1 cellular context compared by ENCODE assay signal in the genomic region with DNA sequence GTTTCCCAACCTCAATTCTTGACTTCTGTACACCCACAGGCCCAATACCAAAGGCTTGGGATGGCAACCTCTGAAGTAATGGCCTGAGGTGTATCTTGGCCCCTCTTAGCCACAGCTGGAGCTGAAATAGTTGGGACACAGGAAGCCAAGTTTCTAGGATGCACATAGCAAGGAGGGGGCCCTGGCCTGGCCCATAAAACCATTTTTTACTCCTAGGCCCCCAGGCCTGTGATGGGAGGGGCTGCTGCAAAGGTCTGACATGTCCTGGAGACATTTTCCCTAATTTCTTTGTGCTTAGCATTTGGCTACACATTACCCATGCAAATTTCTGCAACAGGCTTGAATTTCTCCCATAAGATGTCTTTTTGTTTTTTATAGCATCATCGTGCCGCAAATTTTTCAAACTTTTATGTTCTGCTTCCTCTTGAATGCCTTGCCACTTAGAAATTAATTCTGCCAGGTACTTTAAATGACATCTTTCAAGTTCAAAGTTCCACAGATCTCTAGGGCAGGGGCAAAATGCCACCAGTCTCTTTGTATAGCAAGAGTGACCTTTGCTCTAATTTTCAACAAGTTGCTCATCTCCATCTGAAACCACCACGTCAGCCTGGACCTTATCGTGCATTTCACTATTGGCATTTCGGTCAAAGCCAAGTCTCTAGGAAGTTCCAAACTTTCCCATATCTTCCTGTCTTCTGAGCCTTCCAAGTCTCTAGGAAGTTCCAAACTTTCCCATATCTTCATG.
TF ChIP-seq lines count a peak whose summit lies in the region.

No MANE protein-coding gene starts in this region.

TF ChIP-seq in K562, 482 proteins besides CTCF, POLR2A, EP300 and RAD21:
- TF ChIP-seq CEBPZ (IDR thresholded peaks at IDR 0.05; ENCODE audit: borderline replicate concordance, low read depth, low read length) (peak; percentile 23; the same call in 1 of the 2 replicates), ZFP36 (IDR thresholded peaks at IDR 0.05; ENCODE audit: low read depth, low read length, partially characterized antibody) (peak; percentile 47), TRIM24 (IDR thresholded peaks at IDR 0.05) (no peak)
